Comparison of ENCODE assay signal across 8 cellular contexts in the genomic region with DNA sequence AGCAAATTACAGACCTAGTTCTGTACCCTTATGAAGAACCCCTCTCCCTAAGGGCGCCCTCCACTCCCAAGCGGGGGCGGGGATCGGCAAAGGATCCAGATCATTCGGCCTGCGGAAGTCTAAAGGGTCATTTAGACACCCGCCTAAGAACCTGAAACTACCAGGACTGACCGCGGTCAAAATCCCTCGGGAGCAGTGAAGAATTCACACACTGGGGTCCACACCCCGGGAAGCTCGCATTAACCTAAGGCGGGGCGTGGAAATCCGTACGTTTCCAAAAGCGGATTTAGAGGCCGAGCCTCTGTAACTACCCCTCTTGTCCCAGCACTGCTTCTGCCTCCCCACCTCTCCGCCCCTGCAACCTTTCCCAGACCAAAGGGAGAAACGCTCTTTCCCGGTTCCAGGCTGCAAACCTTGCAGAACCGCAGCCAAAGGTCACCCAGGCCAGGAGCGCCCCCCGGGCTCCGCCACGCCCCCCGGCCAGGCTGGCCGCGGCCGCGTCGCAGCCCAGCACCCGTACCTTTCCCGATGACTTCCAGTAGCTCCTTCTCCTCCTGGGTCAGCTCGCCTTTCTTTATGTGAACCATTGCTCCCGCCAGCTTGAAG. TPM values are rescaled to one million over a fixed set of nuclear protein-coding genes. Genes with fewer than 3 reads are reported as not detected.
DNase-seq lines count a peak whose midpoint lies in the region; ATAC-seq, FAIRE-seq and TF ChIP-seq lines count a peak whose summit lies in the region.

No MANE protein-coding gene starts in this region.

- no peak; the same call in 1 of the 2 replicates for TF ChIP-seq RAD21 in HepG2 (CRISPR knock-in tag; IDR thresholded peaks at IDR 0.05)

- H3K36me3 ChIP-seq in BE2C (peaks cover 4% of the 10 kb centered on the region; the same call in 1 of the 2 replicates), NT2/D1 (ENCODE audit: insufficient read depth, insufficient read length, low read length) (peaks cover 24% of the 10 kb centered on the region), HepG2 (replicated peaks in 1 of 2; ENCODE audit: control insufficient read depth in 1 of 2, insufficient read depth in 2 of 2, low read length in 2 of 2) (no peaks in the 10 kb centered on the region; a peak in 2 of 5 replicates), stomach (peaks cover 0 to under 1% (median 0%) of the 10 kb centered on the region in 4 donors)

- H2AFZ ChIP-seq in HepG2 (ENCODE audit: low read length), result peak overlapping the region; percentile 89

- H3K9ac ChIP-seq in NT2/D1 (ENCODE audit: insufficient read length, low read depth) (peak overlapping the region; percentile 79), HepG2 (ENCODE audit: insufficient read depth, low read depth, low read length) (peak overlapping the region; percentile 82)

- POLR2A ChIA-PET in HepG2 (lab: Yijun Ruan, JAX), result interaction anchor here (0.7 to 1.8 kb wide), 9 partner anchors 8 to 225 kb away, joined by 3 to 8 read pairs (median 4); no protein-coding TSS in a partner anchor

- DNase-seq in BE2C (no peak), NT2/D1 (ENCODE audit: low read depth, low spot score) (no peak), caudate nucleus (lab: John Stamatoyannopoulos, UW) (peak in 9 of 61 donors; percentile 17 to 70 (median 58)), HepG2 (ENCODE audit: low spot score) (no peak), stomach (peak; percentile 27)

- no peaks in the 10 kb centered on the region for H3K9me3 ChIP-seq in BE2C
- no peaks in the 10 kb centered on the region for H3K9me3 ChIP-seq in NT2/D1 (ENCODE audit: insufficient read depth, low read length)
- H3K9me3 ChIP-seq in HepG2 (ENCODE audit: low read length), result no peaks in the 10 kb centered on the region
- no peaks in the 10 kb centered on the region for H3K9me3 ChIP-seq in stomach

- TF ChIP-seq CTCF in BE2C (IDR thresholded peaks at IDR 0.05; ENCODE audit: low read depth, low read length), result no peak
- no peak for TF ChIP-seq CTCF in HepG2 (CRISPR knock-in tag; IDR thresholded peaks at IDR 0.05)
- no peak for TF ChIP-seq CTCF in stomach (IDR thresholded peaks at IDR 0.05)

- intact Hi-C loops in HepG2 (cut with micrococcal nuclease; ENCODE audit: unreplicated experiment) (no loop called here), stomach (cut with DNase I; ENCODE audit: low total_unique reads) (no loop called here)

- peaks cover 68% of the 10 kb centered on the region for H3K79me2 ChIP-seq in HepG2 (ENCODE audit: insufficient read depth, low read length)

- H3K27ac ChIP-seq in caudate nucleus (ENCODE audit: low read depth, low read length) (peak overlapping the region; percentile 100), HepG2 (ENCODE audit: extremely low read length, insufficient read depth, low read length) (peak overlapping the region; percentile 86), stomach (peak overlapping the region; percentile 90 to 93 (median 92))

- peak overlapping the region; percentile 95 for H3K4me3 ChIP-seq in BE2C (ENCODE audit: low read depth, low read length)
- peak overlapping the region; percentile 90 for H3K4me3 ChIP-seq in NT2/D1 (ENCODE audit: insufficient read length, low read depth)
- H3K4me3 ChIP-seq in HepG2 (replicated peaks in 1 of 3; ENCODE audit: insufficient read depth in 1 of 3, low read depth in 2 of 3, low read length in 3 of 3), result peak overlapping the region; percentile 87 to 92 (median 90)
- peak overlapping the region; percentile 82 to 99 (median 89) for H3K4me3 ChIP-seq in stomach

- no peak for FAIRE-seq in HepG2 (lab: Jason Lieb, UNC)

- TSS peak; percentile 57 for BruUV-seq in HepG2 (replicated peaks; lab: Mats Ljungman, UMichigan)

- under 1% methylated on average over 26 of the region's 36 CpGs for WGBS in HepG2 (ENCODE audit: low lambda C conversion rate)
- WGBS in stomach, 5 donors, result 0 to 1% (median 1%) methylated on average over 34 to 36 of the region's 36 CpGs

- TF ChIP-seq POLR2A in HepG2 (IDR thresholded peaks at IDR 0.05; ENCODE audit: insufficient read depth in 1 of 2, low read depth in 2 of 2, low read length in 2 of 2) (peak in 1 of 2 experiments; percentile 53; a peak in 1 of 4 replicates), stomach (IDR thresholded peaks at IDR 0.05) (no peak)

- H3K4me2 ChIP-seq in HepG2 (ENCODE audit: low read depth, low read length), result peak overlapping the region; percentile 79

- H4K20me1 ChIP-seq in HepG2 (ENCODE audit: insufficient read depth, low read length), result peaks cover 18% of the 10 kb centered on the region; the same call in 1 of the 2 replicates

- H3K4me1 ChIP-seq in BE2C (peaks cover 3% of the 10 kb centered on the region; the same call in 1 of the 2 replicates), NT2/D1 (ENCODE audit: insufficient read depth, insufficient read length) (no peaks in the 10 kb centered on the region), HepG2 (ENCODE audit: insufficient read depth, low read length) (peaks cover 55% of the 10 kb centered on the region), stomach (peaks cover 25 to 73% (median 53%) of the 10 kb centered on the region in 4 donors)

- CTCF ChIA-PET in HepG2 (lab: Yijun Ruan, JAX; ENCODE audit: low intra/inter-chr PET ratio, low total read pairs), result no interaction called here

- in situ Hi-C loops in HepG2 (cut with HindIII; ENCODE audit: extremely low pct_ligation_motif_present, low pct_unique_long_range_greater_than_20kb), result no loop called here

- TF ChIP-seq EP300 in HepG2 (IDR thresholded peaks at IDR 0.05; ENCODE audit: low read depth in 2 of 2, low read length in 2 of 2) (no peak), HepG2 (CRISPR knock-in tag; IDR thresholded peaks at IDR 0.05; ENCODE audit: borderline replicate concordance) (no peak), stomach (IDR thresholded peaks at IDR 0.05) (no peak)

- peak; percentile 1 for ATAC-seq in GM21528 (IDR thresholded peaks at IDR 0.05; ENCODE audit: low FRiP score, unreplicated experiment)
- ATAC-seq in HepG2, result peak; percentile 75
- no peak for ATAC-seq in GM21390 (IDR thresholded peaks at IDR 0.05; ENCODE audit: unreplicated experiment)
- no peak for ATAC-seq in GM21515 (IDR thresholded peaks at IDR 0.05; ENCODE audit: unreplicated experiment)

- H3K27me3 ChIP-seq in BE2C, result no peaks in the 10 kb centered on the region
- H3K27me3 ChIP-seq in NT2/D1 (ENCODE audit: insufficient read depth, insufficient read length), result peaks cover 11% of the 10 kb centered on the region
- no peaks in the 10 kb centered on the region; a peak in 1 of 5 replicates for H3K27me3 ChIP-seq in HepG2 (ENCODE audit: control insufficient read depth in 1 of 2, insufficient read depth in 2 of 2, low read length in 2 of 2)
- no peaks in the 10 kb centered on the region for H3K27me3 ChIP-seq in stomach

RNA-seq across cellular contexts. Expression of a gene that starts 0.5 kb away (rescaled TPM):
- 12.6 TPM for polyA plus RNA-seq in BE2C (2012; ENCODE audit: insufficient read depth, insufficient read length, low read depth)
- total RNA-seq in HepG2 (2016; rRNA removed; fragmentation: Illumina TruSeq; extraction: Trizol) (21.6 and 32.0 TPM in 2 replicates), stomach (10 to 100 TPM in 4 of 5 donors, 1 to 10 TPM in 1; 2.6 to 39.8 (median 33.3) TPM)
- 3.9 and 4.5 TPM in 2 replicates for total RNA-seq in HepG2 (2016; cell fraction: cytosol; rRNA removed; fragmentation: Illumina TruSeq; extraction: Trizol; ENCODE audit: low read depth)
- 24.4 and 33.4 TPM in 2 replicates for total RNA-seq in HepG2 (2016; cell fraction: insoluble cytoplasmic fraction; rRNA removed; fragmentation: Illumina TruSeq; extraction: Trizol)
- total RNA-seq in HepG2 (2016; cell fraction: membrane; rRNA removed; fragmentation: Illumina TruSeq; extraction: Trizol), result 7.4 and 9.7 TPM in 2 replicates
- total RNA-seq in HepG2 (2016; cell fraction: nucleus; rRNA removed; fragmentation: Illumina TruSeq; extraction: Trizol), result 21.8 and 22.0 TPM in 2 replicates
- polyA plus RNA-seq in HepG2 (2011; rRNA removed) (11.1 and 12.2 TPM in 2 replicates), stomach (10 to 100 TPM; 11.5 to 27.2 (median 13.7) TPM)
- polyA plus RNA-seq in HepG2 (2011; cell fraction: cytosol; rRNA removed), result 6.9 and 9.6 TPM in 2 replicates
- polyA plus RNA-seq in HepG2 (2011; cell fraction: nucleus; rRNA removed), result 15.2 and 29.4 TPM in 2 replicates
- polyA plus RNA-seq in HepG2 (2012), result 8.1 and 11.2 TPM in 2 replicates
- 2.0 and 2.3 TPM in 2 replicates for polyA plus RNA-seq in HepG2 (2016; cell fraction: cytosol; fragmentation: Illumina TruSeq; extraction: Trizol; ENCODE audit: low read depth)
- 24.1 and 25.7 TPM in 2 replicates for polyA plus RNA-seq in HepG2 (2016; cell fraction: insoluble cytoplasmic fraction; fragmentation: Illumina TruSeq; extraction: Trizol; ENCODE audit: low read depth)
- 3.7 and 4.4 TPM in 2 replicates for polyA plus RNA-seq in HepG2 (2016; cell fraction: membrane; fragmentation: Illumina TruSeq; extraction: Trizol; ENCODE audit: low read depth)
- 21.6 and 21.7 TPM in 2 replicates for polyA plus RNA-seq in HepG2 (2016; cell fraction: nucleus; fragmentation: Illumina TruSeq; extraction: Trizol; ENCODE audit: insufficient read depth, low read depth)
- polyA minus RNA-seq in HepG2 (2011; rRNA and poly(A)+ RNA removed; ENCODE audit: low replicate concordance), result 5.6 and 11.4 TPM in 2 replicates
- 5.4 and 6.8 TPM in 2 replicates for polyA minus RNA-seq in HepG2 (2011; cell fraction: cytosol; rRNA and poly(A)+ RNA removed)
- 25.9 and 29.4 TPM in 2 replicates for polyA minus RNA-seq in HepG2 (2011; cell fraction: nucleus; rRNA and poly(A)+ RNA removed)

RNA-seq across cellular contexts. Expression of a gene that starts 0.9 kb away (rescaled TPM):
- 163 TPM for polyA plus RNA-seq in BE2C (2012; ENCODE audit: insufficient read depth, insufficient read length, low read depth)
- total RNA-seq in HepG2 (2016; rRNA removed; fragmentation: Illumina TruSeq; extraction: Trizol) (95.2 and 111 TPM in 2 replicates), stomach (100 to 1,000 TPM in 1 of 5 donors, 10 to 100 TPM in 4; 25.5 to 110 (median 84.2) TPM)
- total RNA-seq in HepG2 (2016; cell fraction: cytosol; rRNA removed; fragmentation: Illumina TruSeq; extraction: Trizol; ENCODE audit: low read depth), result 24.6 and 26.3 TPM in 2 replicates
- total RNA-seq in HepG2 (2016; cell fraction: insoluble cytoplasmic fraction; rRNA removed; fragmentation: Illumina TruSeq; extraction: Trizol), result 91.8 and 119 TPM in 2 replicates
- 43.6 and 54.1 TPM in 2 replicates for total RNA-seq in HepG2 (2016; cell fraction: membrane; rRNA removed; fragmentation: Illumina TruSeq; extraction: Trizol)
- 59.6 and 61.1 TPM in 2 replicates for total RNA-seq in HepG2 (2016; cell fraction: nucleus; rRNA removed; fragmentation: Illumina TruSeq; extraction: Trizol)
- polyA plus RNA-seq in HepG2 (2011; rRNA removed) (18.9 and 21.8 TPM in 2 replicates), stomach (10 to 100 TPM; 53.0 to 76.7 (median 57.8) TPM)
- polyA plus RNA-seq in HepG2 (2011; cell fraction: cytosol; rRNA removed), result 15.7 and 20.2 TPM in 2 replicates
- polyA plus RNA-seq in HepG2 (2011; cell fraction: nucleus; rRNA removed), result 10.2 and 13.5 TPM in 2 replicates
- 41.3 and 44.8 TPM in 2 replicates for polyA plus RNA-seq in HepG2 (2012)
- 18.9 and 19.3 TPM in 2 replicates for polyA plus RNA-seq in HepG2 (2016; cell fraction: cytosol; fragmentation: Illumina TruSeq; extraction: Trizol; ENCODE audit: low read depth)
- polyA plus RNA-seq in HepG2 (2016; cell fraction: insoluble cytoplasmic fraction; fragmentation: Illumina TruSeq; extraction: Trizol; ENCODE audit: low read depth), result 110 and 116 TPM in 2 replicates
- 35.7 and 40.4 TPM in 2 replicates for polyA plus RNA-seq in HepG2 (2016; cell fraction: membrane; fragmentation: Illumina TruSeq; extraction: Trizol; ENCODE audit: low read depth)
- 70.6 and 75.4 TPM in 2 replicates for polyA plus RNA-seq in HepG2 (2016; cell fraction: nucleus; fragmentation: Illumina TruSeq; extraction: Trizol; ENCODE audit: insufficient read depth, low read depth)
- polyA minus RNA-seq in HepG2 (2011; rRNA and poly(A)+ RNA removed; ENCODE audit: low replicate concordance), result 13.7 and 46.5 TPM in 2 replicates
- 18.9 and 20.9 TPM in 2 replicates for polyA minus RNA-seq in HepG2 (2011; cell fraction: cytosol; rRNA and poly(A)+ RNA removed)
- polyA minus RNA-seq in HepG2 (2011; cell fraction: nucleus; rRNA and poly(A)+ RNA removed), result 16.3 and 16.4 TPM in 2 replicates

Comparison
In these comparisons a context has a peak if more than half of its experiments do, and no peak if none do; other contexts are left out.
1. ATAC-seq: peak in GM21528 (single experiment) and HepG2 (single experiment); none in GM21390 (single experiment) and GM21515 (single experiment).
2. Peak in every context shown above with its lines, with median percentiles within 50 percentile points of each other: H3K4me3 ChIP-seq and H3K27ac ChIP-seq.